Comparison of ENCODE assay signal across 14 cellular contexts in genomic region chr2:69482471-69482870, GRCh38. TPM values are rescaled to one million over a fixed set of nuclear protein-coding genes. Genes with fewer than 3 reads are reported as not detected.
DNase-seq lines count a peak whose midpoint lies in the region; TF ChIP-seq lines count a peak whose summit lies in the region.
"Had no signal": no experiment of that assay in that cellular context is flagged by ENCODE, and none has a peak within 500 bp of the region (broad histone marks: within the 10 kb centered on the region; RNA-seq: fewer than 3 reads in every experiment).

No MANE protein-coding gene starts in this region.

- H3K4me1 ChIP-seq in Karpas-422 (ENCODE audit: low read length) (peaks cover 14% of the 10 kb centered on the region), OCI-LY7 (ENCODE audit: insufficient read depth, low read length, poor library complexity, severe bottlenecking) (peaks cover 10% of the 10 kb centered on the region)
- H3K4me1 ChIP-seq: lower lobe of right lung, neural progenitor cell had no signal

- H3K79me2 ChIP-seq in Karpas-422 (ENCODE audit: low read length) (no peaks in the 10 kb centered on the region), OCI-LY7 (ENCODE audit: insufficient read depth, low read depth, low read length) (no peaks in the 10 kb centered on the region), neural cell (replicated peaks; ENCODE audit: insufficient read depth, low read length) (no peaks in the 10 kb centered on the region)

- no peaks in the 10 kb centered on the region for H3F3A ChIP-seq in neural cell (ENCODE audit: insufficient read depth, low read length, poor library complexity, severe bottlenecking)

- TF ChIP-seq EP300 in neural cell (conservative IDR thresholded peaks at IDR 0.05; ENCODE audit: poor library complexity, severe bottlenecking), result no peak

- intact Hi-C loops in OCI-LY7 (cut with micrococcal nuclease; ENCODE audit: unreplicated experiment), result no loop called here

- H3K9ac ChIP-seq in Karpas-422 (ENCODE audit: low read length), result no peak overlapping the region
- H3K9ac ChIP-seq in neural cell (ENCODE audit: low read length), result no peak overlapping the region
- H3K9ac ChIP-seq: neural progenitor cell had no signal

- in situ Hi-C loops in KBM-7 (cut with MboI; ENCODE audit: low pct_unique_long_range_greater_than_20kb, low sequenced_read_pairs), result no loop called here

- TF ChIP-seq CTCF in OCI-LY7 (conservative IDR thresholded peaks at IDR 0.05; ENCODE audit: low read length), result no peak
- TF ChIP-seq CTCF in neural cell (IDR thresholded peaks at IDR 0.05; ENCODE audit: poor library complexity, severe bottlenecking), result no peak

- TF ChIP-seq RAD21 in neural cell (conservative IDR thresholded peaks at IDR 0.05), result no peak

- H3K9me3 ChIP-seq in Karpas-422 (ENCODE audit: low read length), result no peaks in the 10 kb centered on the region
- no peaks in the 10 kb centered on the region for H3K9me3 ChIP-seq in OCI-LY7 (ENCODE audit: low read length)
- no peaks in the 10 kb centered on the region for H3K9me3 ChIP-seq in neural cell (ENCODE audit: low read length)
- H3K9me3 ChIP-seq: lower lobe of right lung had no signal

- no peak overlapping the region for H2AFZ ChIP-seq in Karpas-422 (ENCODE audit: low read length)
- no peak overlapping the region for H2AFZ ChIP-seq in OCI-LY7 (ENCODE audit: low read length)
- no peak overlapping the region for H2AFZ ChIP-seq in neural cell (ENCODE audit: low read depth, low read length)
- H2AFZ ChIP-seq: neural progenitor cell had no signal

- H3K4me2 ChIP-seq in Karpas-422 (ENCODE audit: low read depth, low read length, poor library complexity, severe bottlenecking) (no peak overlapping the region), OCI-LY7 (ENCODE audit: low read length) (0 out of 2 replicates have a peak overlapping the region, but pooled peaks have one; percentile 30), neural cell (ENCODE audit: low read length) (no peak overlapping the region)
- H3K4me2 ChIP-seq: neural progenitor cell had no signal

- BruUV-seq in OCI-LY7 (replicated peaks; lab: Mats Ljungman, UMichigan), result no TSS peak

- H3K4me3 ChIP-seq in Karpas-422 (ENCODE audit: low read length) (no peak overlapping the region), OCI-LY7 (ENCODE audit: low read depth, low read length, poor library complexity, severe bottlenecking) (no peak overlapping the region), neural cell (ENCODE audit: low read length) (peak overlapping the region; percentile 11)
- H3K4me3 ChIP-seq: lower lobe of right lung, neural progenitor cell had no signal

- no peaks in the 10 kb centered on the region for H3K36me3 ChIP-seq in Karpas-422 (ENCODE audit: insufficient read depth, low read length)
- no peaks in the 10 kb centered on the region for H3K36me3 ChIP-seq in OCI-LY7 (ENCODE audit: insufficient read depth, low read length)
- no peaks in the 10 kb centered on the region for H3K36me3 ChIP-seq in neural cell (ENCODE audit: insufficient read depth, low read length)
- H3K36me3 ChIP-seq: neural progenitor cell had no signal

- H3K27me3 ChIP-seq in Karpas-422 (ENCODE audit: low read length) (no peaks in the 10 kb centered on the region), neural cell (ENCODE audit: insufficient read depth, low read depth, low read length) (no peaks in the 10 kb centered on the region)
- H3K27me3 ChIP-seq: neural progenitor cell had no signal

- H3K27ac ChIP-seq in Karpas-422 (ENCODE audit: low read length) (no peak overlapping the region), OCI-LY7 (ENCODE audit: low read depth, low read length, poor library complexity, severe bottlenecking) (no peak overlapping the region), neural cell (ENCODE audit: low read length) (no peak overlapping the region)
- H3K27ac ChIP-seq: lower lobe of right lung, neural progenitor cell had no signal

- CTCF ChIA-PET in OCI-LY7 (lab: Charles Lee; ENCODE audit: unreplicated experiment), result no interaction called here

- POLR2A ChIA-PET in OCI-LY7 (lab: Charles Lee), result no interaction called here

- DNase-seq in DMS153 treated with DMSO at 0.1 percent for 48 hours (lab: John Stamatoyannopoulos, UW; ENCODE audit: unreplicated experiment) (peak; percentile 9), DMS153 (lab: John Stamatoyannopoulos, UW) (no peak), Karpas-422 (peak; percentile 66), OCI-LY7 (ENCODE audit: low spot score) (peak; percentile 30), NCI-H2227 (lab: John Stamatoyannopoulos, UW; ENCODE audit: unreplicated experiment) (no peak), NCI-H2227 treated with DMSO at 0.1 percent for 48 hours (lab: John Stamatoyannopoulos, UW) (no peak), KBM-7 (no peak)
- DNase-seq: 8988T, COR-L47, H9, lower lobe of right lung, small intestine had no signal

- H3K9me2 ChIP-seq in Karpas-422 (replicated peaks; ENCODE audit: insufficient read depth, low read length) (no peaks in the 10 kb centered on the region), OCI-LY7 (ENCODE audit: insufficient read depth, low read length) (no peaks in the 10 kb centered on the region), neural cell (ENCODE audit: insufficient read depth, low read length) (no peaks in the 10 kb centered on the region)

- H4K20me1 ChIP-seq in Karpas-422 (ENCODE audit: insufficient read depth, low read depth, low read length), result no peaks in the 10 kb centered on the region
- H4K20me1 ChIP-seq in OCI-LY7 (ENCODE audit: insufficient read depth, low read length), result no peaks in the 10 kb centered on the region
- H4K20me1 ChIP-seq in neural cell (ENCODE audit: insufficient read depth), result no peaks in the 10 kb centered on the region

TF ChIP-seq in neural cell, 6 proteins besides CTCF, POLR2A, EP300 and RAD21:
- TF ChIP-seq EZH2 (IDR thresholded peaks at IDR 0.05; ENCODE audit: borderline replicate concordance, insufficient read depth, low read length, poor library complexity, severe bottlenecking) (no peak), POLR2AphosphoS5 (IDR thresholded peaks at IDR 0.05) (no peak), SMC3 (conservative IDR thresholded peaks at IDR 0.05; ENCODE audit: poor library complexity) (no peak), MXI1 (conservative IDR thresholded peaks at IDR 0.05; ENCODE audit: poor library complexity, severe bottlenecking) (no peak), TAF1 (IDR thresholded peaks at IDR 0.05; ENCODE audit: low read depth) (no peak), REST (IDR thresholded peaks at IDR 0.05; ENCODE audit: borderline replicate concordance) (no peak)

RNA-seq across cellular contexts. Expression of gene NFU1, which starts 45.2 kb away (rescaled TPM):
- 42.8 and 51.3 TPM in 2 replicates for total RNA-seq in Karpas-422 (2014; rRNA removed; shearing (Covaris generic); ENCODE audit: low replicate concordance)
- 15.4 and 17.1 TPM in 2 replicates for total RNA-seq in OCI-LY7 (2014; rRNA removed; shearing (Covaris generic))
- total RNA-seq in OCI-LY7 (2022), result 30.5 and 35.3 TPM in 2 replicates
- 101 and 116 TPM in 2 replicates for polyA plus RNA-seq in neural cell
- polyA minus RNA-seq in neural cell, result 48.0 and 50.7 TPM in 2 replicates

Comparison
In these comparisons a context has a peak if more than half of its experiments do, and no peak if none do; other contexts are left out.
1. DNase-seq: peak in DMS153 treated with DMSO at 0.1 percent for 48 hours (single experiment), Karpas-422 (single experiment) and OCI-LY7 (single experiment); none in DMS153 (single experiment), NCI-H2227 (single experiment), NCI-H2227 treated with DMSO at 0.1 percent for 48 hours (single experiment) and KBM-7 (single experiment).